In the genomic region with DNA sequence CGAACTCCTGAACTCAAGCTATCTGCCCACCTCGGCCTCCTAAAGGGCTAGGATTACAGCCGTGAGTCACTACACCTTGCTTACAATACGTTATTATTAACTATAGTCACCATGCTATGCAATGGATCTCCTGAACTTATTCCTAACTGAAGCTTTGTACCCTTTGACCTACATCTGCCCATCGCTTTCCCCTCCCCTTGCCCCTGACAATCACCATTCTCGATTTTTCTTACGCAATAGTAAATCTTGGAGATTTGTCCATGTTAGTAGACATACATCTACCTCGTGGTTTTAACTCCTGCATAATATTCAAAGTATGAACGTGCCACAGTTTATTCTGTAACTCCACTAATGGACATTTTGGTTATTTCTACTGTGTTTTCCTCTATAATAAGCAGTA, we compare ENCODE assay signal across 21 cellular contexts.
DNase-seq lines count a peak whose midpoint lies in the region; ATAC-seq, FAIRE-seq and TF ChIP-seq lines count a peak whose summit lies in the region.
"Had no signal": no experiment of that assay in that cellular context is flagged by ENCODE, and none has a peak within 500 bp of the region (broad histone marks: within the 10 kb centered on the region; RNA-seq: fewer than 3 reads in every experiment).

No MANE protein-coding gene starts in this region.

- no TSS peak for BruUV-seq in K562 (replicated peaks; lab: Mats Ljungman, UMichigan)

- no peak for FAIRE-seq in K562 (lab: Jason Lieb, UNC)
- FAIRE-seq: A204.1, G401.6, GM12892 had no signal

- TF ChIP-seq RAD21 in K562 (CRISPR knock-in tag; conservative IDR thresholded peaks at IDR 0.05 in 1 of 2, IDR thresholded peaks at IDR 0.05 in 1 of 2), result no peak

- H3K4me1 ChIP-seq in K562 (replicated peaks in 1 of 2; ENCODE audit: control insufficient read depth in 2 of 2, insufficient read depth in 2 of 2, low read length in 2 of 2) (no peaks in the 10 kb centered on the region), testis (no peaks in the 10 kb centered on the region)
- H3K4me1 ChIP-seq: BLaER1, Caco-2 had no signal

- H3K9ac ChIP-seq in K562 (ENCODE audit: insufficient read depth in 1 of 2, low read depth in 2 of 2, low read length in 2 of 2), result no peak overlapping the region
- H3K9ac ChIP-seq: BLaER1 had no signal

- H3K27me3 Mint-ChIP-seq in activated CD8-positive, alpha-beta memory T cell treated with anti-CD3 and anti-CD28 coated beads, Interleukin-2, amount 10 ng/mL, durations not matched to agents 7 days and 5 days, result peaks cover 27% of the 10 kb centered on the region

- H3K4me1 Mint-ChIP-seq in activated CD8-positive, alpha-beta memory T cell treated with anti-CD3 and anti-CD28 coated beads, Interleukin-2, amount 10 ng/mL, durations not matched to agents 7 days and 5 days, result no peaks in the 10 kb centered on the region
- H3K4me1 Mint-ChIP-seq: B cell; CD4-positive, CD25-positive, alpha-beta regulatory T cell had no signal

- POLR2A ChIA-PET in K562 (lab: Yijun Ruan, JAX), result interaction anchor here (1.6 kb wide), 1 partner anchor 10 kb away, joined by 3 read pairs; no protein-coding TSS in a partner anchor

- H3K27me3 ChIP-seq in K562 (ENCODE audit: control insufficient read depth in 2 of 2, insufficient read depth in 2 of 2, low read length in 2 of 2), result peaks cover 0 to 15% of the 10 kb centered on the region in 2 experiments; a peak in 2 of 5 replicates
- H3K27me3 ChIP-seq in testis, result no peaks in the 10 kb centered on the region
- H3K27me3 ChIP-seq: BLaER1 had no signal

- no peak overlapping the region for H3K4me2 ChIP-seq in K562 (ENCODE audit: insufficient read depth, low read length)
- H3K4me2 ChIP-seq: BLaER1 had no signal

- CTCF ChIA-PET in activated CD8-positive, alpha-beta memory T cell treated with anti-CD3 and anti-CD28 coated beads, Interleukin-2, amount 10 ng/mL, durations not matched to agents 7 days and 5 days (lab: Charles Lee), result no interaction called here
- CTCF ChIA-PET in K562 (lab: Yijun Ruan, JAX; ENCODE audit: low intra/inter-chr PET ratio), result no interaction called here

- WGBS in K562 (ENCODE audit: insufficient coverage, low coverage, missing lambda C conversion rate), result 3% methylated on average over 9 of the region's 9 CpGs
- 86 to 90% methylated on average over 9 of the region's 9 CpGs for WGBS in testis, 2 donors

- H2AFZ ChIP-seq in K562 (ENCODE audit: low read depth, low read length), result no peak overlapping the region

- no peaks in the 10 kb centered on the region for H3K9me1 ChIP-seq in K562 (ENCODE audit: control insufficient read depth, insufficient read depth, low read length)

- TF ChIP-seq EP300 in K562 (IDR thresholded peaks at IDR 0.05; ENCODE audit: low read length), result no peak

- H3K9me3 ChIP-seq in K562 (replicated peaks; ENCODE audit: control insufficient read depth, insufficient read depth, low read depth, low read length) (no peaks in the 10 kb centered on the region), testis (no peaks in the 10 kb centered on the region)
- H3K9me3 ChIP-seq: BLaER1, Caco-2 had no signal

- no peak for TF ChIP-seq CTCF in K562 (IDR thresholded peaks at IDR 0.05 in 2 of 3, conservative IDR thresholded peaks at IDR 0.05 in 1 of 3; ENCODE audit: insufficient read depth in 2 of 3, low read depth in 1 of 3, low read length in 3 of 3)
- TF ChIP-seq CTCF in testis (IDR thresholded peaks at IDR 0.05), result no peak

- H4K20me1 ChIP-seq in K562 (replicated peaks; ENCODE audit: control insufficient read depth, insufficient read depth, low read length), result no peaks in the 10 kb centered on the region
- H4K20me1 ChIP-seq: BLaER1 had no signal

- no peaks in the 10 kb centered on the region for H3K79me2 ChIP-seq in K562 (ENCODE audit: control insufficient read depth, insufficient read depth, low read length)

- H3K36me3 Mint-ChIP-seq in activated CD8-positive, alpha-beta memory T cell treated with anti-CD3 and anti-CD28 coated beads, Interleukin-2, amount 10 ng/mL, durations not matched to agents 7 days and 5 days, result no peaks in the 10 kb centered on the region
- H3K36me3 Mint-ChIP-seq: CD4-positive, CD25-positive, alpha-beta regulatory T cell; CD8-positive, alpha-beta T cell had no signal

- H3K27ac Mint-ChIP-seq in activated CD8-positive, alpha-beta memory T cell treated with anti-CD3 and anti-CD28 coated beads, Interleukin-2, amount 10 ng/mL, durations not matched to agents 7 days and 5 days, result no peak overlapping the region
- H3K27ac Mint-ChIP-seq: B cell; CD4-positive, CD25-positive, alpha-beta regulatory T cell; CD8-positive, alpha-beta T cell had no signal

- no peaks in the 10 kb centered on the region for H3K9me3 Mint-ChIP-seq in activated CD8-positive, alpha-beta memory T cell treated with anti-CD3 and anti-CD28 coated beads, Interleukin-2, amount 10 ng/mL, durations not matched to agents 7 days and 5 days (ENCODE audit: low read depth)
- H3K9me3 Mint-ChIP-seq: CD8-positive, alpha-beta T cell had no signal

- DNase-seq in activated CD8-positive, alpha-beta memory T cell treated with anti-CD3 and anti-CD28 coated beads, Interleukin-2, amount 10 ng/mL, durations not matched to agents 7 days and 5 days, result peak; percentile 35
- no peak for DNase-seq in activated CD8-positive, alpha-beta memory T cell treated with anti-CD3 and anti-CD28 coated beads, Interleukin-2, amount 50 U/mL, for 48 hours
- DNase-seq in K562 (ENCODE audit: extremely low read depth in 1 of 4, low spot score in 3 of 4), result no peak
- peak; percentile 25 for DNase-seq in islet precursor cell
- DNase-seq in testis, result no peak
- DNase-seq: Caco-2; CD4-positive, CD25-positive, alpha-beta regulatory T cell; CD8-positive, alpha-beta T cell; DMS153; DND-41; GOT3; H7; HCEC 1CT had no signal

- ATAC-seq in activated CD8-positive, alpha-beta memory T cell treated with anti-CD3 and anti-CD28 coated beads, Interleukin-2, amount 10 ng/mL, durations not matched to agents 7 days and 5 days, result no peak
- ATAC-seq in K562 (no peak), HG02798 (IDR thresholded peaks at IDR 0.05; ENCODE audit: poor library complexity, unreplicated experiment) (no peak)
- ATAC-seq: CD8-positive, alpha-beta T cell had no signal

- H3K36me3 ChIP-seq in K562 (ENCODE audit: control insufficient read depth, insufficient read depth, low read length), result no peaks in the 10 kb centered on the region
- no peaks in the 10 kb centered on the region for H3K36me3 ChIP-seq in testis (ENCODE audit: low read depth, missing control alignments)
- H3K36me3 ChIP-seq: BLaER1 had no signal

- intact Hi-C loops in K562 (cut with micrococcal nuclease) (no loop called here), testis (cut with DNase I; ENCODE audit: low total_unique reads) (no loop called here)

- no peak for TF ChIP-seq POLR2A in K562 (conservative IDR thresholded peaks at IDR 0.05)
- TF ChIP-seq POLR2A in testis (IDR thresholded peaks at IDR 0.05), result no peak

- in situ Hi-C loops in K562 (cut with MboI), result no loop called here

- H3K4me3 ChIP-seq in K562, result no peak overlapping the region
- H3K4me3 ChIP-seq in testis, result no peak overlapping the region
- H3K4me3 ChIP-seq: BLaER1 had no signal

- H3K27ac ChIP-seq in K562 (ENCODE audit: extremely low read depth, low read depth, low read length), result no peak overlapping the region
- H3K27ac ChIP-seq in testis, result no peak overlapping the region
- H3K27ac ChIP-seq: 22Rv1, BLaER1, C4-2B had no signal

- H3K4me3 Mint-ChIP-seq in activated CD8-positive, alpha-beta memory T cell treated with anti-CD3 and anti-CD28 coated beads, Interleukin-2, amount 10 ng/mL, durations not matched to agents 7 days and 5 days, result no peak overlapping the region
- H3K4me3 Mint-ChIP-seq: B cell; CD4-positive, CD25-positive, alpha-beta regulatory T cell; CD8-positive, alpha-beta T cell had no signal

TF ChIP-seq in K562, 482 proteins besides CTCF, POLR2A, EP300 and RAD21:
- TF ChIP-seq CEBPB (tag; IDR thresholded peaks at IDR 0.05) (peak; percentile 86), CEBPG (CRISPR knock-in tag; IDR thresholded peaks at IDR 0.05) (no peak), CEBPG (tag; conservative IDR thresholded peaks at IDR 0.05 in 1 of 2, IDR thresholded peaks at IDR 0.05 in 1 of 2) (peak; percentile 73 to 91), SP1 (CRISPR knock-in tag; IDR thresholded peaks at IDR 0.05) (no peak)
- TF ChIP-seq, protein P1, sequence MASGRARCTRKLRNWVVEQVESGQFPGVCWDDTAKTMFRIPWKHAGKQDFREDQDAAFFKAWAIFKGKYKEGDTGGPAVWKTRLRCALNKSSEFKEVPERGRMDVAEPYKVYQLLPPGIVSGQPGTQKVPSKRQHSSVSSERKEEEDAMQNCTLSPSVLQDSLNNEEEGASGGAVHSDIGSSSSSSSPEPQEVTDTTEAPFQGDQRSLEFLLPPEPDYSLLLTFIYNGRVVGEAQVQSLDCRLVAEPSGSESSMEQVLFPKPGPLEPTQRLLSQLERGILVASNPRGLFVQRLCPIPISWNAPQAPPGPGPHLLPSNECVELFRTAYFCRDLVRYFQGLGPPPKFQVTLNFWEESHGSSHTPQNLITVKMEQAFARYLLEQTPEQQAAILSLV (tag; IDR thresholded peaks at IDR 0.05), result peak; percentile 53; the same call in 1 of the 2 replicates

Comparison
In these comparisons a context has a peak if more than half of its experiments do, and no peak if none do; other contexts are left out.
1. DNase-seq: peak in activated CD8-positive, alpha-beta memory T cell treated with anti-CD3 and anti-CD28 coated beads, Interleukin-2, amount 10 ng/mL, durations not matched to agents 7 days and 5 days (single experiment) and islet precursor cell (single experiment); none in activated CD8-positive, alpha-beta memory T cell treated with anti-CD3 and anti-CD28 coated beads, Interleukin-2, amount 50 U/mL, for 48 hours (single experiment), K562 (0 of 4) and testis (single experiment).